In the genomic region with DNA sequence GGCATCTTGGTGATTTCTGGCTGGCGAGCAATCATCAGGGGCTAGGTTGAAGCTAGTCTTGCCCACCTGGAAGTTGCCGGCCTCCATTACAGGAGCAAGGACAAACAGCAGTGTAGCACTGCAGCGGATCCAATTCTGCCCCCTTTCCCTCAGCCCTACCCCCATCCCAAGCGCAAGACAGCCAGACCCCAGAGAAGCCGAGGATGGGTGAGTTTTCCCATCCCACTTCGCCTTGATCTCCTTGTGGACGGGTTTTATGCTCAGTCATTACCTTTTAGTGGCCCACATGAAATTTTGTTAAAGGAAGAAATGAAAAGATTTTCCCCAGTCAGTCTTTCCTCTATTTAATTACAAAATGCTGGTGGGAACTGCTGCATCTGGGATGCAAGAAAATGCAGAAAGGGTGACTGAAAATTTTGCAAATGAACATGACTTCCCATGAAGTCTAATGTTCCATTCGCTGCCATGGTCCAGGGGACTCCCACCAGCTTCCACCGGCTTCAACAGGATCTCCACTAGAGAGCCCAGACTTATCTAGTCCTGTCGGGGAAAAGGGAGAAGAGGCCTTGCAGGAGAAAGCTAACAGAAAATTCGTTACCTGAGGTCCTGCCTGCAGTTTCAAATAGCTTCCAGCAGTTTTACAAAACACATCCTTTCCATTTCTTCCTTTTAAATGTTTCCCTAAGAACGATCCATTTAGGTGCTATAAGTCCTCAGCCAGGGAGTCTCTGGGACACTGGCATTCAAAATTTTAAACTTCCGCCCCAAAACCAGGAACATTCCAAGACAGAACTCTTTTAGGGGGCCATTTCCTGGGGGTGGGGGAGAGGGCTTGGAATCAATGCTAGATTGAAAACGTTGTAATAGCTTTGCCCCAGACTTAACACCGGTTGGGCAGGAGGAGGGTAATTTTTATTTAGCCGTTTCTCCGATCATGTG, we compare ENCODE assay signal across 1 cellular context.
A peak's percentile ranks its signal among the peaks of the same experiment; 100 is the strongest.
TF ChIP-seq lines count a peak whose summit lies in the region.

No MANE protein-coding gene starts in this region.

TF ChIP-seq in H1, 55 proteins besides CTCF, POLR2A, EP300 and RAD21:
- TF ChIP-seq ZNF274 (IDR thresholded peaks at IDR 0.05; ENCODE audit: borderline replicate concordance, extremely low read depth, low read length): no peak
- peak; percentile 85 for TF ChIP-seq RNF2 (IDR thresholded peaks at IDR 0.05; ENCODE audit: borderline replicate concordance, low read depth, low read length, missing control alignments, poor library complexity, severe bottlenecking)
- no peak for TF ChIP-seq EZH2 (IDR thresholded peaks at IDR 0.05; ENCODE audit: low read depth, low read length, severe bottlenecking)
- TF ChIP-seq SUZ12 (IDR thresholded peaks at IDR 0.05; ENCODE audit: low read length): peak; percentile 16; the same call in 1 of the 2 replicates
- no peak for TF ChIP-seq PHF8 (conservative IDR thresholded peaks at IDR 0.05; ENCODE audit: low read depth, low read length)
TF ChIP-seq in H1: peak in this region for 2.
